ENCODE assay signal across 8 cellular contexts in the genomic region with DNA sequence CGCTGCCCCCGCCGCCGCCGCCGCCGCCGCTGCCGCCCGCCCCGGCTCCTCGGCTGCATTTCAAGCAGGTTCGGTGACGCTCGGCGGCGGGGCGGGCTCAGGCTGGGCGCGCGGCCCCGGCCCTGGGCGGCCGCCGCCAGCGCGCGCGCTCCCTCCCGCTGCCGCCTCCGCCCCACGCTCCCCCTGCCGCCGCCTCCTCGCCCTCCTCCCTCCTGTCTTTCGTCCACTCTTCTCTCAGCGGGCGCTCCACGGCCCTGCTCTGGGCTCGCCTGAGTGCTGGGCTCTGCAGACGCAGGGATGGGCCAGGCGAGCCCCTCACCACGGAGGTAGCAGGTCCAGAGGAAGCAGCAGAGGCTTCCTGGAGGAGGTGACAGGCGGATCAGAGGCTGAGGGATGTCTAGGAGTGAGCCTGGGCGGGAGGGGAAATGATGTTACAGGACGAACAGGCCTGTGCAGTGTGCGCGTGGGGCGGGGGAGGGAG. TPM values are rescaled to one million over a fixed set of nuclear protein-coding genes. Genes with fewer than 3 reads are reported as not detected.
DNase-seq lines count a peak whose midpoint lies in the region; ATAC-seq, FAIRE-seq and TF ChIP-seq lines count a peak whose summit lies in the region.

A gene (minus strand): TSS at position 62 of the 481 bp plus-strand sequence. CDS start 158 bp downstream, outside the sequence.

- peak within 1 kb of the TSS; percentile 55 to 94 for H3K18ac ChIP-seq in mesenchymal stem cell (ENCODE audit: low read depth in 1 of 2, low read length in 2 of 2)

- peak within 1 kb of the TSS; percentile 96 for H3K27ac Mint-ChIP-seq in activated CD4-positive, alpha-beta memory T cell treated with anti-CD3 and anti-CD28 coated beads, Interleukin-2, amount 10 ng/mL, durations not matched to agents 7 days and 5 days

- H4K8ac ChIP-seq in mesenchymal stem cell (ENCODE audit: low read length) = peak within 1 kb of the TSS; percentile 30

- TF ChIP-seq CTCF in A549 (IDR thresholded peaks at IDR 0.05) = no peak

- H3K27ac ChIP-seq in A549 = peak within 1 kb of the TSS; percentile 95 to 99
- no peak within 1 kb of the TSS for H3K27ac ChIP-seq in mesenchymal stem cell (ENCODE audit: low read length, poor library complexity, severe bottlenecking)

- DNase-seq in A549 (ENCODE audit: low read depth in 1 of 2, low spot score in 1 of 2) (peak; percentile 53 to 60), NCI-H69 (lab: John Stamatoyannopoulos, UW) (peak; percentile 83), mesenchymal stem cell (peak; percentile 75)
- DNase-seq in activated CD4-positive, alpha-beta memory T cell treated with anti-CD3 and anti-CD28 coated beads, Interleukin-2, amount 10 ng/mL, durations not matched to agents 7 days and 5 days = peak; percentile 85
- DNase-seq in effector CD4-positive, alpha-beta T cell = peak; percentile 65
- DNase-seq in stimulated activated CD8-positive, alpha-beta memory T cell treated with anti-CD3 and anti-CD28 coated beads, Interleukin-15, amount 100 ng/mL, for 24 hours (ENCODE audit: low read depth) = peak; percentile 56

- H3K9me3 ChIP-seq in A549 (no peaks in the 10 kb centered on the region), mesenchymal stem cell (ENCODE audit: control insufficient read depth, low read length) (no peaks in the 10 kb centered on the region)

- H3K79me1 ChIP-seq in mesenchymal stem cell (replicated peaks; ENCODE audit: low read length, poor library complexity, severe bottlenecking) = peaks cover 10% of the 10 kb centered on the region

- no peaks in the 10 kb centered on the region for H3K27me3 Mint-ChIP-seq in activated CD4-positive, alpha-beta memory T cell treated with anti-CD3 and anti-CD28 coated beads, Interleukin-2, amount 10 ng/mL, durations not matched to agents 7 days and 5 days

- H3K4ac ChIP-seq in mesenchymal stem cell (ENCODE audit: low read depth in 1 of 2, low read length in 2 of 2) = peak within 1 kb of the TSS in 1 of 2 experiments; percentile 22

- H3K36me3 Mint-ChIP-seq in activated CD4-positive, alpha-beta memory T cell treated with anti-CD3 and anti-CD28 coated beads, Interleukin-2, amount 10 ng/mL, durations not matched to agents 7 days and 5 days (ENCODE audit: low read depth) = peaks cover 34% of the 10 kb centered on the region

- TF ChIP-seq EP300 in A549 (IDR thresholded peaks at IDR 0.05) = no peak

- CTCF ChIA-PET in A549 (lab: Yijun Ruan, JAX) = no interaction called here
- CTCF ChIA-PET in activated CD4-positive, alpha-beta memory T cell treated with anti-CD3 and anti-CD28 coated beads, Interleukin-2, amount 10 ng/mL, durations not matched to agents 7 days and 5 days (lab: Charles Lee) = interaction anchor here (2.4 kb wide), 1 partner anchor 40 kb away, joined by 10 read pairs; no protein-coding TSS in a partner anchor

- peak within 1 kb of the TSS; percentile 97 for H3K4me2 ChIP-seq in A549
- H3K4me2 ChIP-seq in mesenchymal stem cell (ENCODE audit: low read length, poor library complexity, severe bottlenecking) = peak within 1 kb of the TSS; percentile 99

- H2BK5ac ChIP-seq in mesenchymal stem cell (ENCODE audit: low read depth, low read length, poor library complexity, severe bottlenecking) = no peak within 1 kb of the TSS

- no peak within 1 kb of the TSS for H4K91ac ChIP-seq in mesenchymal stem cell (ENCODE audit: low read length)

- H3K23ac ChIP-seq in mesenchymal stem cell (ENCODE audit: low read length in 2 of 2) = peak within 1 kb of the TSS in 1 of 2 experiments; percentile 97

- H2AK5ac ChIP-seq in mesenchymal stem cell (ENCODE audit: low read length, severe bottlenecking) = no peak within 1 kb of the TSS

- H3K27me3 ChIP-seq in mesenchymal stem cell (ENCODE audit: control insufficient read depth in 1 of 2, insufficient read depth in 1 of 2, low read length in 2 of 2) = no peaks in the 10 kb centered on the region

- H3K4me3 Mint-ChIP-seq in activated CD4-positive, alpha-beta memory T cell treated with anti-CD3 and anti-CD28 coated beads, Interleukin-2, amount 10 ng/mL, durations not matched to agents 7 days and 5 days = peak within 1 kb of the TSS; percentile 99

- no peak for TF ChIP-seq RAD21 in A549 (conservative IDR thresholded peaks at IDR 0.05 in 1 of 2, IDR thresholded peaks at IDR 0.05 in 1 of 2)

- peak within 1 kb of the TSS; percentile 94 for H2AFZ ChIP-seq in mesenchymal stem cell (ENCODE audit: low read depth, low read length)

- H2BK120ac ChIP-seq in mesenchymal stem cell (ENCODE audit: low read depth, low read length) = peak within 1 kb of the TSS; percentile 52

- H3K4me1 Mint-ChIP-seq in activated CD4-positive, alpha-beta memory T cell treated with anti-CD3 and anti-CD28 coated beads, Interleukin-2, amount 10 ng/mL, durations not matched to agents 7 days and 5 days = peaks cover 46% of the 10 kb centered on the region

- POLR2A ChIA-PET in A549 (lab: Yijun Ruan, JAX) = no interaction called here
- POLR2A ChIA-PET in activated CD4-positive, alpha-beta memory T cell treated with anti-CD3 and anti-CD28 coated beads, Interleukin-2, amount 10 ng/mL, durations not matched to agents 7 days and 5 days (lab: Charles Lee) = interaction anchor here (0.6 to 4.2 kb wide), 7 partner anchors 11 to 924 kb away, joined by 3 to 42 read pairs (median 14); a partner anchor contains a TSS

- peak within 1 kb of the TSS; percentile 7 for H2BK15ac ChIP-seq in mesenchymal stem cell (ENCODE audit: low read depth, poor library complexity, severe bottlenecking)

- ATAC-seq in A549 (peak; percentile 17 to 46; a peak in 5 of 6 replicates), GM18868 (IDR thresholded peaks at IDR 0.05; ENCODE audit: unreplicated experiment) (peak; percentile 45), HG03135 (IDR thresholded peaks at IDR 0.05; ENCODE audit: unreplicated experiment) (peak; percentile 37)

- H3K9me3 Mint-ChIP-seq in activated CD4-positive, alpha-beta memory T cell treated with anti-CD3 and anti-CD28 coated beads, Interleukin-2, amount 10 ng/mL, durations not matched to agents 7 days and 5 days = no peaks in the 10 kb centered on the region

- WGBS in A549 (ENCODE audit: missing lambda C conversion rate) = 13% methylated on average over 3 of the region's 50 CpGs
- 0% methylated on average over 31 of the region's 50 CpGs for WGBS in mesenchymal stem cell

- H3K9ac ChIP-seq in mesenchymal stem cell (ENCODE audit: low read length) = peak within 1 kb of the TSS; percentile 84

- no peak for FAIRE-seq in A549 (lab: Jason Lieb, UNC)

- H3K4me1 ChIP-seq in A549 (peaks cover 19% of the 10 kb centered on the region), mesenchymal stem cell (ENCODE audit: control insufficient read depth, insufficient read depth, low read depth, low read length) (peaks cover 25% of the 10 kb centered on the region)

- H3K14ac ChIP-seq in mesenchymal stem cell (ENCODE audit: low read length in 2 of 2) = peak within 1 kb of the TSS in 1 of 2 experiments; percentile 92

- H3K4me3 ChIP-seq in A549 = peak within 1 kb of the TSS; percentile 100
- peak within 1 kb of the TSS; percentile 69 to 89 for H3K4me3 ChIP-seq in mesenchymal stem cell (ENCODE audit: insufficient read depth in 1 of 2, low read depth in 1 of 2, low read length in 2 of 2)

- peak within 1 kb of the TSS in 1 of 2 experiments; percentile 40 for H2BK12ac ChIP-seq in mesenchymal stem cell (ENCODE audit: low read length in 2 of 2)

- 0 out of 2 replicates have a peak, but pooled peaks have one; percentile 14 for TF ChIP-seq POLR2A in A549 (IDR thresholded peaks at IDR 0.05; ENCODE audit: low read length)

- H3K36me3 ChIP-seq in mesenchymal stem cell (ENCODE audit: control insufficient read depth in 1 of 2, insufficient read depth in 2 of 2, low read depth in 1 of 2, low read length in 2 of 2) = peaks cover 0 to 8% of the 10 kb centered on the region in 2 experiments

TF ChIP-seq in A549, 52 proteins besides CTCF, POLR2A, EP300 and RAD21:
- TF ChIP-seq ZFP36 (IDR thresholded peaks at IDR 0.05; ENCODE audit: borderline replicate concordance, partially characterized antibody) (peak; percentile 93), PHF8 (IDR thresholded peaks at IDR 0.05; ENCODE audit: borderline replicate concordance, low read depth) (no peak), RARB (CRISPR knock-in tag; IDR thresholded peaks at IDR 0.05) (no peak)
- TF ChIP-seq, protein P1, sequence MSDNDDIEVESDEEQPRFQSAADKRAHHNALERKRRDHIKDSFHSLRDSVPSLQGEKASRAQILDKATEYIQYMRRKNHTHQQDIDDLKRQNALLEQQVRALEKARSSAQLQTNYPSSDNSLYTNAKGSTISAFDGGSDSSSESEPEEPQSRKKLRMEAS (IDR thresholded peaks at IDR 0.05) = peak; percentile 36; the same call in 1 of the 2 replicates
TF ChIP-seq in A549: peak in this region for 2.

RNA-seq across cellular contexts. Expression of the gene that starts here (rescaled TPM):
- polyA plus RNA-seq in A549 (2011; rRNA removed) = 46.1 and 57.4 TPM in 2 replicates
- 53.7 and 62.6 TPM in 2 replicates for polyA plus RNA-seq in A549 (2012; cell fraction: cytosol; rRNA removed)
- 172 and 183 TPM in 2 replicates for polyA plus RNA-seq in A549 (2012; cell fraction: nucleus; rRNA removed)
- polyA plus RNA-seq in A549 (2017; fragmentation: RNase III; extraction: RNeasy Plus Mini Kit Qiagen cat#74134 plus additional on column Dnase treatment) = 25.8 to 32.6 TPM (median 26.4 TPM) in 3 replicates
- 111 TPM in 2 replicates for polyA minus RNA-seq in A549 (2011; rRNA and poly(A)+ RNA removed)
- 10 to 100 TPM; 51.5 to 52.7 TPM for total RNA-seq in activated CD4-positive, alpha-beta memory T cell treated with anti-CD3 and anti-CD28 coated beads, Interleukin-2, amount 10 ng/mL, durations not matched to agents 7 days and 5 days
- 19.5 TPM for polyA plus RNA-seq in mesenchymal stem cell (2013, experiment 1 of 2)
- 17.4 TPM for polyA plus RNA-seq in mesenchymal stem cell (2013, experiment 2 of 2)
